8 cellular contexts compared by ENCODE assay signal in genomic region chr5:80569961-80570786, GRCh38. TPM values are rescaled to one million over a fixed set of nuclear protein-coding genes. Genes with fewer than 3 reads are reported as not detected.
DNase-seq lines count a peak whose midpoint lies in the region; ATAC-seq and TF ChIP-seq lines count a peak whose summit lies in the region.

Gene ANKRD34B, minus strand, starts transcription at chr5:80570280. Its CDS starts 10,261 bp downstream, at chr5:80560019.

- TF ChIP-seq POLR2A in uterus (IDR thresholded peaks at IDR 0.05), result no peak

- WGBS in psoas muscle, 3 donors, result 2 to 3% (median 2%) methylated on average over 47 to 73 of the region's 73 CpGs

- H3K4me1 ChIP-seq in psoas muscle (peaks cover 6% of the 10 kb centered on the region), uterus (peaks cover 0 to 15% of the 10 kb centered on the region in 2 donors)

- no peaks in the 10 kb centered on the region for H3K36me3 ChIP-seq in psoas muscle (ENCODE audit: insufficient read depth in 1 of 2, low read depth in 1 of 2)
- no peaks in the 10 kb centered on the region for H3K36me3 ChIP-seq in uterus

- intact Hi-C loops in psoas muscle (cut with DNase I) (no loop called here), uterus (cut with DNase I; ENCODE audit: low total_unique reads) (no loop called here)

- TF ChIP-seq CTCF in psoas muscle (IDR thresholded peaks at IDR 0.05) (no peak), uterus (IDR thresholded peaks at IDR 0.05) (no peak)

- ATAC-seq in HG02759 (IDR thresholded peaks at IDR 0.05; ENCODE audit: unreplicated experiment), result peak; percentile 54
- no peak for ATAC-seq in psoas muscle

- peak within 1 kb of the TSS; percentile 58 for H3K4me3 ChIP-seq in psoas muscle
- no peak within 1 kb of the TSS for H3K4me3 ChIP-seq in uterus

- H3K27me3 ChIP-seq in psoas muscle (ENCODE audit: insufficient read depth in 3 of 3, low read length in 2 of 3) (peaks cover 4 to 61% (median 23%) of the 10 kb centered on the region in 3 donors), uterus (peaks cover 0 to 4% of the 10 kb centered on the region in 2 donors)

- DNase-seq in D341Med (ENCODE audit: low spot score) (peak; percentile 76), glomerular visceral epithelial cell (ENCODE audit: extremely low spot score) (peak; percentile 61), psoas muscle (peak in 1 of 2 donors; percentile 8), uterus (no peak), UCSD-AML1 (lab: John Stamatoyannopoulos, UW; ENCODE audit: unreplicated experiment) (no peak), NCI-H1092 (lab: John Stamatoyannopoulos, UW) (no peak)
- DNase-seq in activated CD4-positive, alpha-beta T cell treated with anti-CD3 and anti-CD28 coated beads, Interleukin-2, amount 50 U/mL, for 48 hours, result peak; percentile 36 to 43

- H3K9me3 ChIP-seq in psoas muscle, result no peaks in the 10 kb centered on the region
- no peaks in the 10 kb centered on the region for H3K9me3 ChIP-seq in uterus

- H3K27ac ChIP-seq in psoas muscle, result no peak within 1 kb of the TSS
- H3K27ac ChIP-seq in uterus, result no peak within 1 kb of the TSS

RNA-seq across cellular contexts. Expression of gene ANKRD34B, which starts in this region (rescaled TPM):
- under 1 TPM in 1 of 4 donors, not detected in 3; 0.08 TPM for total RNA-seq in psoas muscle
- polyA plus RNA-seq in psoas muscle, result under 1 TPM in 1 of 3 donors, not detected in 2; 0.01 TPM
- total RNA-seq in uterus, result not detected

Comparison
In these comparisons a context has a peak if more than half of its experiments do, and no peak if none do; other contexts are left out.
1. DNase-seq: peak in D341Med (single experiment), activated CD4-positive, alpha-beta T cell treated with anti-CD3 and anti-CD28 coated beads, Interleukin-2, amount 50 U/mL, for 48 hours (2 of 2) and glomerular visceral epithelial cell (single experiment); none in uterus (0 of 2), UCSD-AML1 (single experiment) and NCI-H1092 (single experiment).